22 cellular contexts compared by ENCODE assay signal in genomic region chr14:101501341-101501740, GRCh38. TPM values are rescaled to one million over a fixed set of nuclear protein-coding genes. Genes with fewer than 3 reads are reported as not detected.
DNase-seq lines count a peak whose midpoint lies in the region; ATAC-seq and TF ChIP-seq lines count a peak whose summit lies in the region.
"Had no signal": no experiment of that assay in that cellular context is flagged by ENCODE, and none has a peak within 500 bp of the region (broad histone marks: within the 10 kb centered on the region; RNA-seq: fewer than 3 reads in every experiment).

No MANE protein-coding gene starts in this region.

- H3K23me2 ChIP-seq in H9 (ENCODE audit: insufficient read length, low read depth, low read length, poor library complexity, severe bottlenecking): no peaks in the 10 kb centered on the region

- no peak for ATAC-seq in HG03457 (IDR thresholded peaks at IDR 0.05; ENCODE audit: unreplicated experiment)
- ATAC-seq: A549; activated T-cell treated with anti-CD3 and anti-CD28 coated beads, Interleukin-2, amount 50 U/mL, for 72 hours had no signal

- no peak overlapping the region for H3K27ac ChIP-seq in H9 (ENCODE audit: insufficient read length, low read depth, low read length)
- H3K27ac ChIP-seq in ovary: no peak overlapping the region

- no peak overlapping the region for H4K8ac ChIP-seq in H9 (replicated peaks; ENCODE audit: insufficient read length, low read depth, low read length)

- H2AK5ac ChIP-seq in H9 (ENCODE audit: insufficient read length, low read length): no peak overlapping the region

- WGBS in H9 (ENCODE audit: extremely low coverage, insufficient read length, low lambda C conversion rate): no CpG with 5 or more reads among the region's 18 CpGs
- 57 to 62% (median 60%) methylated on average over 18 of the region's 18 CpGs for WGBS in ovary, 3 donors

- H3K4ac ChIP-seq in H9 (ENCODE audit: low read depth, low read length): no peak overlapping the region

- intact Hi-C loops in ovary (cut with DNase I): no loop called here

- no peak overlapping the region for H3K4me2 ChIP-seq in H9 (ENCODE audit: insufficient read depth, insufficient read length, low read length)
- H3K4me2 ChIP-seq: A549 had no signal

- H3K36me3 Mint-ChIP-seq in H9 (ENCODE audit: insufficient read depth in 1 of 3, low read depth in 3 of 3): peaks cover 0 to 8% (median 2%) of the 10 kb centered on the region in 3 experiments; a peak in 5 of 7 replicates
- H3K36me3 Mint-ChIP-seq: activated naive CD4-positive, alpha-beta T cell treated with anti-CD3 and anti-CD28 coated beads, Interleukin-2, amount 50 U/mL, for 24 hours had no signal

- H3K9me3 Mint-ChIP-seq in H9: peaks cover 2 to 12% of the 10 kb centered on the region in 2 experiments; a peak in 4 of 5 replicates
- H3K9me3 Mint-ChIP-seq: activated CD4-positive, alpha-beta T cell treated with anti-CD3 and anti-CD28 coated beads, Interleukin-2, amount 10 ng/mL, durations not matched to agents 24 days and 14 days; activated naive CD4-positive, alpha-beta T cell treated with anti-CD3 and anti-CD28 coated beads, Interleukin-2, amount 50 U/mL, for 24 hours had no signal

- H4K91ac ChIP-seq in H9 (ENCODE audit: insufficient read length, low read depth, low read length): no peak overlapping the region

- no peaks in the 10 kb centered on the region for H3K36me3 ChIP-seq in ovary
- H3K36me3 ChIP-seq: BE2C had no signal

- H3K9ac ChIP-seq in H9 (ENCODE audit: extremely low read depth, insufficient read length, low read length): no peak overlapping the region

- H2BK12ac ChIP-seq in H9 (ENCODE audit: insufficient read length, low read depth, low read length): no peak overlapping the region

- no peak overlapping the region for H2BK5ac ChIP-seq in H9 (ENCODE audit: insufficient read length, low read length)

- H3T11ph ChIP-seq in H9 (ENCODE audit: low read length): no peak overlapping the region

- no peak overlapping the region for H3K27ac Mint-ChIP-seq in H9
- H3K27ac Mint-ChIP-seq: activated CD4-positive, alpha-beta T cell treated with anti-CD3 and anti-CD28 coated beads, Interleukin-2, amount 10 ng/mL, durations not matched to agents 24 days and 14 days; activated naive CD4-positive, alpha-beta T cell treated with anti-CD3 and anti-CD28 coated beads, Interleukin-2, amount 50 U/mL, for 24 hours; activated T-cell treated with anti-CD3 and anti-CD28 coated beads, Interleukin-2, amount 50 U/mL, for 72 hours; memory B cell had no signal

- TF ChIP-seq POLR2A in ovary (IDR thresholded peaks at IDR 0.05): no peak

- no peaks in the 10 kb centered on the region for H4K20me1 ChIP-seq in H9 (ENCODE audit: control insufficient read depth, insufficient read depth, insufficient read length)

- H3K56ac ChIP-seq in H9 (ENCODE audit: insufficient read length, low read depth, low read length): no peak overlapping the region

- peaks cover 11% of the 10 kb centered on the region for H3K27me3 Mint-ChIP-seq in H9 (ENCODE audit: low read depth)
- H3K27me3 Mint-ChIP-seq: activated CD4-positive, alpha-beta T cell treated with anti-CD3 and anti-CD28 coated beads, Interleukin-2, amount 10 ng/mL, durations not matched to agents 24 days and 14 days had no signal

- no peak overlapping the region for H2AFZ ChIP-seq in H9 (ENCODE audit: low read length)

- no peak overlapping the region for H2BK15ac ChIP-seq in H9 (ENCODE audit: low read depth, low read length)

- TF ChIP-seq EP300 in ovary (IDR thresholded peaks at IDR 0.05): no peak

- H3K27me3 ChIP-seq in H9 (ENCODE audit: insufficient read depth, low read length) (no peaks in the 10 kb centered on the region; the same call in 1 of the 2 replicates), ovary (no peaks in the 10 kb centered on the region)
- H3K27me3 ChIP-seq: BE2C had no signal

- no peaks in the 10 kb centered on the region for H3K9me3 ChIP-seq in H9 (ENCODE audit: control insufficient read depth, low read depth, low read length)
- no peaks in the 10 kb centered on the region for H3K9me3 ChIP-seq in ovary
- H3K9me3 ChIP-seq: BE2C had no signal

- H3K4me1 ChIP-seq in H9 (ENCODE audit: insufficient read depth, low read length) (no peaks in the 10 kb centered on the region), ovary (ENCODE audit: insufficient read depth) (peaks cover 19% of the 10 kb centered on the region)
- H3K4me1 ChIP-seq: BE2C had no signal

- H3K79me2 ChIP-seq in H9 (ENCODE audit: insufficient read depth, low read length): no peaks in the 10 kb centered on the region

- no peak for TF ChIP-seq CTCF in H9 (conservative IDR thresholded peaks at IDR 0.05)
- no peak for TF ChIP-seq CTCF in ovary (IDR thresholded peaks at IDR 0.05)

- H3K23ac ChIP-seq in H9 (ENCODE audit: insufficient read length, low read depth, low read length): no peak overlapping the region

- H3K18ac ChIP-seq in H9 (ENCODE audit: insufficient read length, low read depth, low read length): no peak overlapping the region

- H4K5ac ChIP-seq in H9 (ENCODE audit: insufficient read length, low read depth, low read length): no peak overlapping the region

- DNase-seq in NCI-H2171 treated with DMSO at 0.1 percent for 48 hours (lab: John Stamatoyannopoulos, UW) (peak; percentile 5), NCI-H2171 (lab: John Stamatoyannopoulos, UW) (no peak), H9 (peak; percentile 15), islet precursor cell (peak; percentile 37), ovary (peak; percentile 6 to 30 (median 14)), KG1 (lab: John Stamatoyannopoulos, UW) (no peak), DMS153 (lab: John Stamatoyannopoulos, UW) (no peak)
- DNase-seq: activated CD4-positive, alpha-beta T cell treated with anti-CD3 and anti-CD28 coated beads, Interleukin-2, amount 10 ng/mL, durations not matched to agents 24 days and 14 days; activated T-cell treated with anti-CD3 and anti-CD28 coated beads, Interleukin-2, amount 50 U/mL, for 72 hours; BE2C; dermis blood vessel endothelial cell; DMS53; NCI-H2081 treated with DMSO at 0.1 percent for 48 hours; NCI-H69 had no signal

- no peak overlapping the region for H3K4me3 ChIP-seq in ovary
- H3K4me3 ChIP-seq: A549 had no signal

- H3K4me1 Mint-ChIP-seq in H9: peaks cover 10 to 15% of the 10 kb centered on the region in 2 experiments
- H3K4me1 Mint-ChIP-seq: activated CD4-positive, alpha-beta T cell treated with anti-CD3 and anti-CD28 coated beads, Interleukin-2, amount 10 ng/mL, durations not matched to agents 24 days and 14 days; activated naive CD4-positive, alpha-beta T cell treated with anti-CD3 and anti-CD28 coated beads, Interleukin-2, amount 50 U/mL, for 24 hours; memory B cell had no signal

- H2BK20ac ChIP-seq in H9 (ENCODE audit: low read depth, low read length, poor library complexity, severe bottlenecking): no peak overlapping the region

- H2BK120ac ChIP-seq in H9 (ENCODE audit: low read depth, low read length, poor library complexity, severe bottlenecking): no peak overlapping the region

- no peak overlapping the region for H3K4me3 Mint-ChIP-seq in H9
- H3K4me3 Mint-ChIP-seq: activated CD4-positive, alpha-beta T cell treated with anti-CD3 and anti-CD28 coated beads, Interleukin-2, amount 10 ng/mL, durations not matched to agents 24 days and 14 days; activated naive CD4-positive, alpha-beta T cell treated with anti-CD3 and anti-CD28 coated beads, Interleukin-2, amount 50 U/mL, for 24 hours; activated T-cell treated with anti-CD3 and anti-CD28 coated beads, Interleukin-2, amount 50 U/mL, for 72 hours; memory B cell had no signal

- no peak overlapping the region for H3K14ac ChIP-seq in H9 (ENCODE audit: insufficient read depth, low read length)

- H3K79me1 ChIP-seq in H9 (ENCODE audit: insufficient read depth, low read depth, low read length, poor library complexity, severe bottlenecking): no peaks in the 10 kb centered on the region

RNA-seq across cellular contexts. Expression of gene DIO3, which starts 60.0 kb away (rescaled TPM):
- total RNA-seq in H9 (2021) (0.20 TPM in 1 of 2 replicates, not detected in the other), ovary (10 to 100 TPM in 6 of 7 donors, 1 to 10 TPM in 1; 5.6 to 24.7 (median 14.0) TPM)
- polyA plus RNA-seq in ovary: 10 to 100 TPM in 1 of 2 donors, 1 to 10 TPM in 1; 3.1 to 13.9 TPM
- total RNA-seq: activated CD4-positive, alpha-beta T cell treated with anti-CD3 and anti-CD28 coated beads, Interleukin-2, amount 10 ng/mL, durations not matched to agents 24 days and 14 days; activated T-cell treated with anti-CD3 and anti-CD28 coated beads, Interleukin-2, amount 50 U/mL, for 72 hours; dermis blood vessel endothelial cell; endothelial cell of umbilical vein; glomerular endothelial cell; MCF 10A; T-helper 2 cell treated with Interferon-gamma antibody and Interleukin-4, amounts not matched to agents 100 ng/mL and 5 ng/mL, for 36 hours had no signal
- polyA plus RNA-seq: endothelial cell of umbilical vein had no signal

Comparison
In these comparisons a context has a peak if more than half of its experiments do, and no peak if none do; other contexts are left out.
1. DNase-seq: peak in NCI-H2171 treated with DMSO at 0.1 percent for 48 hours (single experiment), H9 (single experiment), islet precursor cell (single experiment) and ovary (5 of 5); none in NCI-H2171 (single experiment), KG1 (single experiment) and DMS153 (single experiment).